In the genomic region with DNA sequence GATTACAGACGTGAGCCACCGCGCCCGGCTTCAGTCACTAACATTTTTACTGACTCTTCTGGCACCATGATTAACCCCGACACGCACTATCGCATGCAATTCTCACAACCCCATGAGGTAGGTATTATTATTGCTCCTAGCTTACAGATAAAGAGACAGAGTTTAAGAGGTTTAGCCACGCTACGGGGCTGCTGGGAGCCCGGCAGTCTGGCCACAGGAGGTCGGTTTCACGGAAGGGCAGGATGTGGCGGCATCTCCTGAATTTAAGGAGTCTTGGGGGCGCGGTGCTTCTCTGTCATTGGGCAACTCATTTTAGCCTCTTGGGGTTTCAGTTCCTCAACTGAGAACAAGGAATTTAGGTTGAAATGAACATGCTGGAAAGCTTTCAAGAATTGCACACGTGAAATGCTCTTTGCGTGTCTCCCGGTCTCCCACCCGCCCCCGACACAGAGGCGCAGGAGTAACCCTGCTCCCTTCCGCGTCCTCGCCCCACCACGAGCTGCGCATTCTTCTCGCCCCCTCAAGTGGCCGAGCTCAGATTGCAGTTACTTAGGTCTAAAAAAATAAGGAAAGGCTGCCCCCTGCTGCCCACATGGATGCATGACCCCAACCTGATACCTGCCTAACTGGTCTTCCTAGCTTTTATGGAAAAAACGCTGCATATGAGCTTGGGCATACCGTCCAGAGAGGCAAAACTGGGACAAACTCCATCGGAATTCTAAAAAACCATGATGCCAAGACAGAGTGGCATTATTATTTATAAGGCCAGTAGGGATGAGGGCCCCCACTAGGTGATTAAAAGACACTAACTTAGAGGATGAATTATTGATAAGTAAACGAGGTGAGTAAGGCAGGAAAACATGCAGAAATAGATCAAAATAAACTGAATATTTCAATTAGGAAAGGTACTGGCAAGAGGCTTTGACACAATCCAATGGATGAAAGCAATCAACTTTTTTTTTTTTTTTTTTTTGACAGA, we compare ENCODE assay signal across 1 cellular context.
TF ChIP-seq lines count a peak whose summit lies in the region.

No MANE protein-coding gene starts in this region.

TF ChIP-seq in GM12878, 131 proteins besides CTCF, POLR2A, EP300 and RAD21 (continued from another document):
- TF ChIP-seq RFX5 (IDR thresholded peaks at IDR 0.05; ENCODE audit: low read depth, low read length) = no peak
- no peak for TF ChIP-seq JUND (IDR thresholded peaks at IDR 0.05; ENCODE audit: low read depth, low read length)
- peak in 1 of 2 experiments; percentile 61; a peak in 2 of 3 replicates for TF ChIP-seq EGR1 (IDR thresholded peaks at IDR 0.05; ENCODE audit: borderline replicate concordance in 1 of 2, low read depth in 2 of 2, low read length in 2 of 2)
- peak; percentile 93 for TF ChIP-seq SPI1 (IDR thresholded peaks at IDR 0.05; ENCODE audit: borderline replicate concordance, insufficient read depth, low read depth, low read length)
- TF ChIP-seq POLR2AphosphoS2 (IDR thresholded peaks at IDR 0.05; ENCODE audit: low read depth, low read length) = no peak
- TF ChIP-seq ESRRA (IDR thresholded peaks at IDR 0.05; ENCODE audit: low read length) = no peak
- peak; percentile 68 for TF ChIP-seq DPF2 (IDR thresholded peaks at IDR 0.05)
- TF ChIP-seq SREBF2 (IDR thresholded peaks at IDR 0.05; ENCODE audit: low read length) = no peak
- peak; percentile 56; the same call in 1 of the 2 replicates for TF ChIP-seq NBN (IDR thresholded peaks at IDR 0.05)
- peak; percentile 80; the same call in 2 of the 3 replicates for TF ChIP-seq POU2F2 (IDR thresholded peaks at IDR 0.05; ENCODE audit: borderline replicate concordance, low read depth, low read length)
- TF ChIP-seq FOXK2 (IDR thresholded peaks at IDR 0.05) = no peak
- TF ChIP-seq ZNF384 (IDR thresholded peaks at IDR 0.05; ENCODE audit: borderline replicate concordance, low read depth, low read length) = 0 out of 2 replicates have a peak, but pooled peaks have one; percentile 26
- TF ChIP-seq, protein P1, sequence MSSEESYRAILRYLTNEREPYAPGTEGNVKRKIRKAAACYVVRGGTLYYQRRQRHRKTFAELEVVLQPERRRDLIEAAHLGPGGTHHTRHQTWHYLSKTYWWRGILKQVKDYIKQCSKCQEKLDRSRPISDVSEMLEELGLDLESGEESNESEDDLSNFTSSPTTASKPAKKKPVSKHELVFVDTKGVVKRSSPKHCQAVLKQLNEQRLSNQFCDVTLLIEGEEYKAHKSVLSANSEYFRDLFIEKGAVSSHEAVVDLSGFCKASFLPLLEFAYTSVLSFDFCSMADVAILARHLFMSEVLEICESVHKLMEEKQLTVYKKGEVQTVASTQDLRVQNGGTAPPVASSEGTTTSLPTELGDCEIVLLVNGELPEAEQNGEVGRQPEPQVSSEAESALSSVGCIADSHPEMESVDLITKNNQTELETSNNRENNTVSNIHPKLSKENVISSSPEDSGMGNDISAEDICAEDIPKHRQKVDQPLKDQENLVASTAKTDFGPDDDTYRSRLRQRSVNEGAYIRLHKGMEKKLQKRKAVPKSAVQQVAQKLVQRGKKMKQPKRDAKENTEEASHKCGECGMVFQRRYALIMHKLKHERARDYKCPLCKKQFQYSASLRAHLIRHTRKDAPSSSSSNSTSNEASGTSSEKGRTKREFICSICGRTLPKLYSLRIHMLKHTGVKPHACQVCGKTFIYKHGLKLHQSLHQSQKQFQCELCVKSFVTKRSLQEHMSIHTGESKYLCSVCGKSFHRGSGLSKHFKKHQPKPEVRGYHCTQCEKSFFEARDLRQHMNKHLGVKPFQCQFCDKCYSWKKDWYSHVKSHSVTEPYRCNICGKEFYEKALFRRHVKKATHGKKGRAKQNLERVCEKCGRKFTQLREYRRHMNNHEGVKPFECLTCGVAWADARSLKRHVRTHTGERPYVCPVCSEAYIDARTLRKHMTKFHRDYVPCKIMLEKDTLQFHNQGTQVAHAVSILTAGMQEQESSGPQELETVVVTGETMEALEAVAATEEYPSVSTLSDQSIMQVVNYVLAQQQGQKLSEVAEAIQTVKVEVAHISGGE (CRISPR knock-in tag; IDR thresholded peaks at IDR 0.05) = no peak
- peak; percentile 32 for TF ChIP-seq MEF2B (IDR thresholded peaks at IDR 0.05; ENCODE audit: partially characterized antibody, poor library complexity, severe bottlenecking)
- no peak; the same call in 1 of the 2 replicates for TF ChIP-seq NR2F1 (conservative IDR thresholded peaks at IDR 0.05)
- peak in 1 of 2 experiments; percentile 53; a peak in 3 of 4 replicates for TF ChIP-seq BHLHE40 (IDR thresholded peaks at IDR 0.05; ENCODE audit: borderline replicate concordance in 1 of 2, low read depth in 2 of 2, low read length in 1 of 2)
- TF ChIP-seq, protein P2, sequence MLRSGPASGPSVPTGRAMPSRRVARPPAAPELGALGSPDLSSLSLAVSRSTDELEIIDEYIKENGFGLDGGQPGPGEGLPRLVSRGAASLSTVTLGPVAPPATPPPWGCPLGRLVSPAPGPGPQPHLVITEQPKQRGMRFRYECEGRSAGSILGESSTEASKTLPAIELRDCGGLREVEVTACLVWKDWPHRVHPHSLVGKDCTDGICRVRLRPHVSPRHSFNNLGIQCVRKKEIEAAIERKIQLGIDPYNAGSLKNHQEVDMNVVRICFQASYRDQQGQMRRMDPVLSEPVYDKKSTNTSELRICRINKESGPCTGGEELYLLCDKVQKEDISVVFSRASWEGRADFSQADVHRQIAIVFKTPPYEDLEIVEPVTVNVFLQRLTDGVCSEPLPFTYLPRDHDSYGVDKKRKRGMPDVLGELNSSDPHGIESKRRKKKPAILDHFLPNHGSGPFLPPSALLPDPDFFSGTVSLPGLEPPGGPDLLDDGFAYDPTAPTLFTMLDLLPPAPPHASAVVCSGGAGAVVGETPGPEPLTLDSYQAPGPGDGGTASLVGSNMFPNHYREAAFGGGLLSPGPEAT (IDR thresholded peaks at IDR 0.05; ENCODE audit: low read depth) = peak; percentile 44; the same call in 1 of the 2 replicates
- TF ChIP-seq FOXM1 (IDR thresholded peaks at IDR 0.05; ENCODE audit: low read depth, low read length) = peak; percentile 85
- TF ChIP-seq, protein P3, sequence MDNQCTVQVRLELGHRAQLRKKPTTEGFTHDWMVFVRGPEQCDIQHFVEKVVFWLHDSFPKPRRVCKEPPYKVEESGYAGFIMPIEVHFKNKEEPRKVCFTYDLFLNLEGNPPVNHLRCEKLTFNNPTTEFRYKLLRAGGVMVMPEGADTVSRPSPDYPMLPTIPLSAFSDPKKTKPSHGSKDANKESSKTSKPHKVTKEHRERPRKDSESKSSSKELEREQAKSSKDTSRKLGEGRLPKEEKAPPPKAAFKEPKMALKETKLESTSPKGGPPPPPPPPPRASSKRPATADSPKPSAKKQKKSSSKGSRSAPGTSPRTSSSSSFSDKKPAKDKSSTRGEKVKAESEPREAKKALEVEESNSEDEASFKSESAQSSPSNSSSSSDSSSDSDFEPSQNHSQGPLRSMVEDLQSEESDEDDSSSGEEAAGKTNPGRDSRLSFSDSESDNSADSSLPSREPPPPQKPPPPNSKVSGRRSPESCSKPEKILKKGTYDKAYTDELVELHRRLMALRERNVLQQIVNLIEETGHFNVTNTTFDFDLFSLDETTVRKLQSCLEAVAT (IDR thresholded peaks at IDR 0.05) = peak; percentile 7; the same call in 1 of the 2 replicates
- TF ChIP-seq, protein P4, sequence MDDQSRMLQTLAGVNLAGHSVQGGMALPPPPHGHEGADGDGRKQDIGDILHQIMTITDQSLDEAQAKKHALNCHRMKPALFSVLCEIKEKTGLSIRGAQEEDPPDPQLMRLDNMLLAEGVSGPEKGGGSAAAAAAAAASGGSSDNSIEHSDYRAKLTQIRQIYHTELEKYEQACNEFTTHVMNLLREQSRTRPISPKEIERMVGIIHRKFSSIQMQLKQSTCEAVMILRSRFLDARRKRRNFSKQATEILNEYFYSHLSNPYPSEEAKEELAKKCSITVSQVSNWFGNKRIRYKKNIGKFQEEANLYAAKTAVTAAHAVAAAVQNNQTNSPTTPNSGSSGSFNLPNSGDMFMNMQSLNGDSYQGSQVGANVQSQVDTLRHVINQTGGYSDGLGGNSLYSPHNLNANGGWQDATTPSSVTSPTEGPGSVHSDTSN (IDR thresholded peaks at IDR 0.05; ENCODE audit: insufficient replicate concordance, low read depth, low read length) = no peak
